23 cellular contexts compared by ENCODE assay signal in the genomic region with DNA sequence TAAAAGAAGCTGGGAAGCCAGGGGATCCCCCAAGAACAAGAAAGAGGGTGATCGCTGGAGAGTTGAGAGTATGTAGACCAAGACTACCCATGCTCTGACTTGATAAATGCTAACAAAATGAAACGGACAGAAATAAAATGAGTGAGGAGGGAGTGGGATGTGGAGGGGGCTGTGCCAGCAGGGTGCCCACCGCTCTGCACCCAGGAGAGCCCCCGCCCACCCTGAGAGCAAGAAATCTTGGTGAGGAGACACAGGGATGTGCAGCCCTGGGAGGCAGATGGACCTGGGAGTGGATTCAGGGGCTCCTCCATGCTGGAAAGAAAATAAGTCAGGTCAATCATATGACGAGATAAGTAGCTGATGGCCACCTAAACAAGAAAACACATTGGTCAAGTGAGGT.
"Had no signal": no experiment of that assay in that cellular context is flagged by ENCODE, and none has a peak within 500 bp of the region (broad histone marks: within the 10 kb centered on the region; RNA-seq: fewer than 3 reads in every experiment).

No MANE protein-coding gene starts in this region.

- H3K4me1 ChIP-seq: colonic mucosa, esophagus muscularis mucosa, esophagus squamous epithelium, foreskin keratinocyte, gastrocnemius medialis, gastroesophageal sphincter, heart left ventricle had no signal

- H3K36me3 ChIP-seq: colonic mucosa, esophagus muscularis mucosa, esophagus squamous epithelium, gastrocnemius medialis, gastroesophageal sphincter, heart left ventricle had no signal

- H3K9me3 ChIP-seq: colonic mucosa, esophagus squamous epithelium, gastrocnemius medialis had no signal

- H3K27me3 Mint-ChIP-seq: dendritic cell treated with granulocyte-macrophage colony-stimulating factor and Interleukin-4, amounts not matched to agents 40 ng/mL and 50 ng/mL, for 4 days had no signal

- DNase-seq: colonic mucosa; cortex of kidney; dermis blood vessel endothelial cell; dorsolateral prefrontal cortex; effector CD4-positive, alpha-beta T cell; effector CD8-positive, alpha-beta T cell; effector memory CD4-positive, alpha-beta T cell; effector memory CD8-positive, alpha-beta T cell; endodermal cell; erythroblast; esophagus squamous epithelium; foreskin fibroblast; foreskin keratinocyte; foreskin melanocyte; gastrocnemius medialis; glutamatergic neuron; heart left ventricle had no signal

- H3K4me3 ChIP-seq: colonic mucosa, coronary artery, dorsolateral prefrontal cortex, esophagus muscularis mucosa, esophagus squamous epithelium, gastrocnemius medialis, gastroesophageal sphincter, heart left ventricle had no signal

- H3K27me3 ChIP-seq: colonic mucosa, foreskin keratinocyte had no signal

- H3K27ac ChIP-seq: colonic mucosa, coronary artery, dorsolateral prefrontal cortex, epithelial cell of prostate, esophagus muscularis mucosa, esophagus squamous epithelium, foreskin keratinocyte, gastrocnemius medialis, gastroesophageal sphincter, heart left ventricle had no signal

- H3K27ac Mint-ChIP-seq: dendritic cell treated with granulocyte-macrophage colony-stimulating factor and Interleukin-4, amounts not matched to agents 40 ng/mL and 50 ng/mL, for 4 days; effector memory CD8-positive, alpha-beta T cell; endodermal cell had no signal

- ATAC-seq: effector memory CD8-positive, alpha-beta T cell; esophagus mucosa; foreskin keratinocyte; gastrocnemius medialis; gastroesophageal sphincter; heart left ventricle had no signal

- H3K4me3 Mint-ChIP-seq: dendritic cell treated with granulocyte-macrophage colony-stimulating factor and Interleukin-4, amounts not matched to agents 40 ng/mL and 50 ng/mL, for 4 days; effector memory CD8-positive, alpha-beta T cell; endodermal cell had no signal

- H3K4me1 Mint-ChIP-seq: endodermal cell had no signal
